8 cellular contexts compared by ENCODE assay signal in the genomic region with DNA sequence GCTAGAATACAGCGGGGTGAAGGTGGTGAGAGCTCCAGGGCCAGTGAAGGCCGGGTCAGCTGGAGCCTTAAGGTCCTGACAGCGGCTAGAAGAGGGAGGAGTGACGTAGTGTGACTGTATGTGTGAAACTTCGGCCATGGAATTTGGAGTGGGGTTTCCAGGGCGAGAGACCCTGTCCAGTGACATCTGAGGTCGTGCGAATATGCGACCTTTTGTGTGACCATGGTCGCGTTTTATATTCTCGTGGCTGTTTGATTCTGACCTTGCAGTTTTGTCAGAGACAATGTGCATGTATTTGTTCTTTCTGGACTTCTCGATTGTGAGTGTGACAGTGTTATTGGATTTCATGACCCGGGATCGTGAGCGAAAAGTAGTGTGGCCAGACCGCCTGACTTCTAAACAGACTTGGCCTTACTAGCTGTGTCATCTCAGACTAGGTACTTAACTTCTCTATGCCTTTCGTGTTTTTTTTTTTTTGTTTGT. TPM values are rescaled to one million over a fixed set of nuclear protein-coding genes. Genes with fewer than 3 reads are reported as not detected.
A peak's percentile ranks its signal among the peaks of the same experiment; 100 is the strongest.
DNase-seq lines count a peak whose midpoint lies in the region; ATAC-seq, FAIRE-seq and TF ChIP-seq lines count a peak whose summit lies in the region.

No MANE protein-coding gene starts in this region.

- no peak overlapping the region for H3K9ac ChIP-seq in GM12878 (ENCODE audit: control insufficient read depth, insufficient read depth, low read length)

- intact Hi-C loops in activated naive CD4-positive, alpha-beta T cell treated with anti-CD3 and anti-CD28 coated beads for 36 hours (cut with micrococcal nuclease): loop anchor here (1.0 to 10.0 kb wide), 13 partner anchors 96 to 1253 kb away; a partner anchor contains a TSS
- intact Hi-C loops in GM12878 (cut with micrococcal nuclease; ENCODE audit: unreplicated experiment): loop anchor here (1.0 to 5.0 kb wide), 5 partner anchors 97 to 695 kb away; a partner anchor contains a TSS
- intact Hi-C loops in lower lobe of right lung (cut with DNase I): no loop called here
- intact Hi-C loops in tibial artery (cut with DNase I; ENCODE audit: low total_unique reads): no loop called here

- in situ Hi-C loops in GM12878 (cut with MboI): no loop called here

- SMC1A ChIA-PET in GM12878 (lab: Charles Lee; ENCODE audit: uncharacterized antibody, unreplicated experiment): no interaction called here

- no peak for ATAC-seq in GM12878
- ATAC-seq in lower lobe of right lung: no peak
- no peak for ATAC-seq in HG03439 (IDR thresholded peaks at IDR 0.05; ENCODE audit: unreplicated experiment)

- peaks cover 13% of the 10 kb centered on the region for H3K9me3 Mint-ChIP-seq in activated naive CD4-positive, alpha-beta T cell treated with anti-CD3 and anti-CD28 coated beads for 36 hours

- TF ChIP-seq CTCF in GM12878 (IDR thresholded peaks at IDR 0.05 in 2 of 3, conservative IDR thresholded peaks at IDR 0.05 in 1 of 3; ENCODE audit: control insufficient read depth in 2 of 3, extremely low read depth in 1 of 3, insufficient read depth in 1 of 3, low read depth in 3 of 3, low read length in 3 of 3) (no peak), lower lobe of right lung (IDR thresholded peaks at IDR 0.05) (no peak), tibial artery (IDR thresholded peaks at IDR 0.05) (no peak)

- H3K27me3 Mint-ChIP-seq in activated naive CD4-positive, alpha-beta T cell treated with anti-CD3 and anti-CD28 coated beads for 36 hours (ENCODE audit: low read depth): no peaks in the 10 kb centered on the region

- POLR2A ChIA-PET in GM12878 (lab: Charles Lee): interaction anchor here (1.1 to 2.1 kb wide), 2 partner anchors 11 to 97 kb away, joined by 3 to 11 read pairs; a partner anchor contains a TSS

- peaks cover 28% of the 10 kb centered on the region for H3K4me1 Mint-ChIP-seq in activated naive CD4-positive, alpha-beta T cell treated with anti-CD3 and anti-CD28 coated beads for 36 hours (ENCODE audit: low read depth)

- H3K4me3 ChIP-seq in GM12878 (peak overlapping the region; percentile 93), lower lobe of right lung (peak overlapping the region; percentile 95), tibial artery (peak overlapping the region; percentile 64 to 73)

- 70% methylated on average over 18 of the region's 18 CpGs for WGBS in GM12878 (ENCODE audit: insufficient coverage, insufficient replicate concordance, low lambda C conversion rate, missing lambda C conversion rate)

- FAIRE-seq in GM12878 (lab: Jason Lieb, UNC): no peak

- H3K4me1 ChIP-seq in GM12878 (ENCODE audit: control insufficient read depth, insufficient read depth, low read length) (peaks cover 4% of the 10 kb centered on the region), lower lobe of right lung (peaks cover 11% of the 10 kb centered on the region), tibial artery (peaks cover 0 to 28% (median 16%) of the 10 kb centered on the region in 4 donors)

- no peaks in the 10 kb centered on the region for H3K27me3 ChIP-seq in GM12878 (replicated peaks in 1 of 2; ENCODE audit: control insufficient read depth in 2 of 2, insufficient read depth in 2 of 2, low read length in 1 of 2)
- H3K27me3 ChIP-seq in lower lobe of right lung (ENCODE audit: low read depth): no peaks in the 10 kb centered on the region
- no peaks in the 10 kb centered on the region for H3K27me3 ChIP-seq in tibial artery

- TF ChIP-seq RAD21 in GM12878 (IDR thresholded peaks at IDR 0.05; ENCODE audit: insufficient read depth, low read depth, low read length): no peak

- H3K4me3 Mint-ChIP-seq in activated naive CD4-positive, alpha-beta T cell treated with anti-CD3 and anti-CD28 coated beads for 36 hours: peak overlapping the region; percentile 96

- H3K9me3 ChIP-seq in GM12878 (replicated peaks; ENCODE audit: control insufficient read depth, insufficient read depth, low read length): peaks cover 6% of the 10 kb centered on the region
- peaks cover 11% of the 10 kb centered on the region for H3K9me3 ChIP-seq in lower lobe of right lung
- peaks cover 0 to 8% (median 0%) of the 10 kb centered on the region in 3 donors for H3K9me3 ChIP-seq in tibial artery

- peaks cover 8% of the 10 kb centered on the region for H3K79me2 ChIP-seq in GM12878 (ENCODE audit: control insufficient read depth, insufficient read depth, low read length)

- RAD21 ChIA-PET in GM12878 (lab: Charles Lee; ENCODE audit: unreplicated experiment): interaction anchor here (1.4 kb wide), 1 partner anchor 97 kb away, joined by 9 read pairs; a partner anchor contains a TSS

- H2AFZ ChIP-seq in GM12878 (ENCODE audit: control insufficient read depth, low read depth, low read length): peak overlapping the region; percentile 96

- no peak for TF ChIP-seq POLR2A in GM12878 (IDR thresholded peaks at IDR 0.05; ENCODE audit: low read depth, low read length)

- H3K4me2 ChIP-seq in GM12878 (ENCODE audit: control insufficient read depth, insufficient read depth): peak overlapping the region; percentile 46

- CTCF ChIA-PET in activated naive CD4-positive, alpha-beta T cell treated with anti-CD3 and anti-CD28 coated beads for 36 hours (lab: Charles Lee): no interaction called here
- CTCF ChIA-PET in GM12878 (lab: Yijun Ruan, JAX): interaction anchor here (2.0 kb wide), 1 partner anchor 97 kb away, joined by 4 read pairs; a partner anchor contains a TSS

- H3K36me3 Mint-ChIP-seq in activated naive CD4-positive, alpha-beta T cell treated with anti-CD3 and anti-CD28 coated beads for 36 hours (ENCODE audit: low read depth): peaks cover 34% of the 10 kb centered on the region

- peaks cover 0 to 2% of the 10 kb centered on the region in 2 experiments; a peak in 1 of 4 replicates for H3K36me3 ChIP-seq in GM12878 (ENCODE audit: control insufficient read depth in 2 of 2, insufficient read depth in 2 of 2, low read length in 1 of 2)
- H3K36me3 ChIP-seq in lower lobe of right lung: peaks cover 11% of the 10 kb centered on the region
- H3K36me3 ChIP-seq in tibial artery: peaks cover 23 to 37% (median 34%) of the 10 kb centered on the region in 3 donors

- no peak for DNase-seq in activated naive CD4-positive, alpha-beta T cell treated with anti-CD3 and anti-CD28 coated beads for 36 hours
- DNase-seq in activated naive CD4-positive, alpha-beta T cell treated with Interleukin-2 at 50 U/mL for 16 hours: no peak
- DNase-seq in GM12878 (ENCODE audit: low read depth, low spot score) (no peak), lower lobe of right lung (no peak), tibial artery (no peak), activated gamma-delta T cell (lab: John Stamatoyannopoulos, UW) (no peak), SKM-1 treated with dmso at 0.1 percent for 144 hours (lab: John Stamatoyannopoulos, UW; ENCODE audit: unreplicated experiment) (no peak)

- H3K27ac ChIP-seq in GM12878 (ENCODE audit: control insufficient read depth, insufficient read depth) (no peak overlapping the region), lower lobe of right lung (peak overlapping the region; percentile 95), tibial artery (peak overlapping the region; percentile 84 to 90)

- TF ChIP-seq EP300 in GM12878 (IDR thresholded peaks at IDR 0.05; ENCODE audit: borderline replicate concordance in 1 of 2, control insufficient read depth in 1 of 2, low read depth in 2 of 2, low read length in 2 of 2): no peak

- H4K20me1 ChIP-seq in GM12878 (ENCODE audit: control insufficient read depth, insufficient read depth): no peaks in the 10 kb centered on the region

- no TSS peak for BruUV-seq in GM12878 (replicated peaks; lab: Mats Ljungman, UMichigan)

- H3K27ac Mint-ChIP-seq in activated naive CD4-positive, alpha-beta T cell treated with anti-CD3 and anti-CD28 coated beads for 36 hours: peak overlapping the region; percentile 92

RNA-seq across cellular contexts. Expression of a gene that starts 0.4 kb away (rescaled TPM):
- 10 to 100 TPM in 1 of 2 experiments, 1 to 10 TPM in 1; 8.6 to 10.6 TPM for total RNA-seq in activated naive CD4-positive, alpha-beta T cell treated with anti-CD3 and anti-CD28 coated beads for 36 hours
- 12.8 and 13.5 TPM in 2 replicates for total RNA-seq in GM12878 (2013; cell fraction: nucleolus; rRNA removed)
- total RNA-seq in GM12878 (2014; rRNA removed) (2.0 and 3.0 TPM in 2 replicates), GM12878 (2014; rRNA removed; fragmentation: Illumina TruSeq; extraction: Trizol) (2.7 and 3.8 TPM in 2 replicates), GM12878 (2021) (2.1 and 2.7 TPM in 2 replicates), lower lobe of right lung (5.5 TPM)
- polyA plus RNA-seq in GM12878 (2011; ENCODE audit: low read depth): 1.1 TPM
- polyA plus RNA-seq in GM12878 (2011; rRNA removed) (4.3 and 7.1 TPM in 2 replicates), GM12878 (2014; fragmentation: Illumina TruSeq; extraction: Trizol) (2.3 and 3.6 TPM in 2 replicates), GM12878 (2014; fragmentation: Nextera tagmentation; extraction: Ambion mirVana) (1 to 10 TPM in 1 of 2 experiments, under 1 TPM in 1; 0.82 to 1.1 TPM), GM12878 (2014; rRNA removed) (1.3 and 1.5 TPM in 2 replicates), GM12878 (2016; fragmentation: Nextera tagmentation; extraction: Ambion mirVana) (1 to 10 TPM; 2.3 to 3.0 TPM)
- 2.0 and 2.1 TPM in 2 replicates for polyA plus RNA-seq in GM12878 (2011; cell fraction: cytosol; rRNA removed)
- 3.1 and 3.5 TPM in 2 replicates for polyA plus RNA-seq in GM12878 (2011; cell fraction: nucleus; rRNA removed)
- polyA plus RNA-seq in GM12878 (2012): 2.5 and 2.7 TPM in 2 replicates
- polyA minus RNA-seq in GM12878 (2011; rRNA and poly(A)+ RNA removed): 3.8 and 6.2 TPM in 2 replicates
- 1.8 and 3.7 TPM in 2 replicates for polyA minus RNA-seq in GM12878 (2011; cell fraction: cytosol; rRNA and poly(A)+ RNA removed)
- 4.1 and 8.2 TPM in 2 replicates for polyA minus RNA-seq in GM12878 (2011; cell fraction: nucleus; rRNA and poly(A)+ RNA removed)

RNA-seq across cellular contexts. Expression of a gene that starts 1.5 kb away (rescaled TPM):
- total RNA-seq in activated naive CD4-positive, alpha-beta T cell treated with anti-CD3 and anti-CD28 coated beads for 36 hours: 1 to 10 TPM; 3.1 to 3.7 TPM
- total RNA-seq in GM12878 (2013; cell fraction: nucleolus; rRNA removed): 12.1 and 12.3 TPM in 2 replicates
- total RNA-seq in GM12878 (2014; rRNA removed) (1.8 and 2.0 TPM in 2 replicates), GM12878 (2014; rRNA removed; fragmentation: Illumina TruSeq; extraction: Trizol) (2.2 TPM in 2 replicates), GM12878 (2021) (1.4 and 1.7 TPM in 2 replicates), lower lobe of right lung (5.8 TPM)
- 2.6 TPM for polyA plus RNA-seq in GM12878 (2011; ENCODE audit: low read depth)
- polyA plus RNA-seq in GM12878 (2011; rRNA removed) (3.6 and 5.7 TPM in 2 replicates), GM12878 (2014; fragmentation: Illumina TruSeq; extraction: Trizol) (1.6 TPM in 2 replicates), GM12878 (2014; fragmentation: Nextera tagmentation; extraction: Ambion mirVana) (1 to 10 TPM in 1 of 2 experiments, under 1 TPM in 1; 0.75 to 1.2 TPM), GM12878 (2014; rRNA removed) (0.57 and 2.1 TPM in 2 replicates), GM12878 (2016; fragmentation: Nextera tagmentation; extraction: Ambion mirVana) (under 1 TPM; 0.25 to 0.78 TPM)
- 1.1 and 1.9 TPM in 2 replicates for polyA plus RNA-seq in GM12878 (2011; cell fraction: cytosol; rRNA removed)
- polyA plus RNA-seq in GM12878 (2011; cell fraction: nucleus; rRNA removed): 2.0 and 2.2 TPM in 2 replicates
- polyA plus RNA-seq in GM12878 (2012): 1.8 and 2.3 TPM in 2 replicates
- polyA minus RNA-seq in GM12878 (2011; rRNA and poly(A)+ RNA removed): 6.8 and 9.8 TPM in 2 replicates
- polyA minus RNA-seq in GM12878 (2011; cell fraction: cytosol; rRNA and poly(A)+ RNA removed): 4.5 and 6.4 TPM in 2 replicates
- 1.8 and 2.5 TPM in 2 replicates for polyA minus RNA-seq in GM12878 (2011; cell fraction: nucleus; rRNA and poly(A)+ RNA removed)

RNA-seq across cellular contexts. Expression of a gene that starts 39.1 kb away (rescaled TPM):
- total RNA-seq in activated naive CD4-positive, alpha-beta T cell treated with anti-CD3 and anti-CD28 coated beads for 36 hours: 1 to 10 TPM; 3.8 to 3.9 TPM
- total RNA-seq in GM12878 (2013; cell fraction: nucleolus; rRNA removed): 4.2 and 5.1 TPM in 2 replicates
- total RNA-seq in GM12878 (2014; rRNA removed) (0.27 and 0.28 TPM in 2 replicates), GM12878 (2014; rRNA removed; fragmentation: Illumina TruSeq; extraction: Trizol) (0.31 and 0.32 TPM in 2 replicates), GM12878 (2021) (0.56 and 0.62 TPM in 2 replicates), lower lobe of right lung (2.0 TPM)
- polyA plus RNA-seq in GM12878 (2011; ENCODE audit: low read depth): 0.88 TPM
- polyA plus RNA-seq in GM12878 (2011; rRNA removed) (0.99 and 1.1 TPM in 2 replicates), GM12878 (2014; fragmentation: Illumina TruSeq; extraction: Trizol) (0.35 and 1.4 TPM in 2 replicates), GM12878 (2014; fragmentation: Nextera tagmentation; extraction: Ambion mirVana) (under 1 TPM; 0.10 to 0.15 TPM), GM12878 (2014; rRNA removed) (0.27 and 0.61 TPM in 2 replicates), GM12878 (2016; fragmentation: Nextera tagmentation; extraction: Ambion mirVana) (under 1 TPM; 0.23 to 0.51 TPM)
- 0.43 and 0.87 TPM in 2 replicates for polyA plus RNA-seq in GM12878 (2011; cell fraction: cytosol; rRNA removed)
- polyA plus RNA-seq in GM12878 (2011; cell fraction: nucleus; rRNA removed): 1.3 and 1.6 TPM in 2 replicates
- 0.91 and 1.3 TPM in 2 replicates for polyA plus RNA-seq in GM12878 (2012)
- polyA minus RNA-seq in GM12878 (2011; rRNA and poly(A)+ RNA removed): 0.88 and 0.98 TPM in 2 replicates
- polyA minus RNA-seq in GM12878 (2011; cell fraction: cytosol; rRNA and poly(A)+ RNA removed): 1.4 TPM in 1 of 2 replicates, not detected in the other
- 0.60 and 1.2 TPM in 2 replicates for polyA minus RNA-seq in GM12878 (2011; cell fraction: nucleus; rRNA and poly(A)+ RNA removed)

Comparison
In these comparisons a context has a peak if more than half of its experiments do, and no peak if none do; other contexts are left out.
1. intact Hi-C loops: an anchor here in activated naive CD4-positive, alpha-beta T cell treated with anti-CD3 and anti-CD28 coated beads for 36 hours (1.0 to 10.0 kb wide) and GM12878 (1.0 to 5.0 kb wide); none called in lower lobe of right lung and tibial artery.